10 cellular contexts compared by ENCODE assay signal in the genomic region with DNA sequence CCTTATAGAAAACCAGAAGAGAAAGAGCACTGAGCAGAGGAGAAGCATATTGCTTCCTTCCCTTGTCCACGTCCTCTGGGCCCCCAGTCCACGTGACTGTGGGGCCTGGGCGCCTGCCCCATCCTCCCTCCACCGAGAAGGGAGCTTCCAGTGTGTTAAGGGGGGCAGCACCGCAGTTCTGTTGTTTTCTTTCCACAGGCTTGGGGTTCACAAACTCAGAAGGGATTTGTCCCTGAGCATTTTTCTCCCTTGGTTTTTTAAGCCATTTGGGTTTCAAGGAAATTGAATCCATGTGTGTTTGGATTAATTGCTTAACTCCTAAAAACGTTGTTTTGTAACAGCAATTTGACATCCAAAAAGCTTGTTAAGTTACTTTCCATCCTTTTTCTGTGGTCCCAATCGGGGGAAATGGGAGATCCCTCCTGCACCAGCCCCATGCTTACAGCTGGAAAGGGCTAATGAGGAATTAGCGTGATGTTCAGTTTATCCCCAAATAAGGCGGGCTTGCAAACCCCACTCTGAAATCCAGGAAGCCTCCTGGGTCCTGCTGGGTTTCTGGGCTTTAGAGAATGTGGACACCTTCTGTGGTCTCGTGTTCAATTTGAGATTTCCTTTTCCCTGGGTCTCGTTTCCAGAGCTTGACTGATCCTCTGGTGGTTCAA.
DNase-seq lines count a peak whose midpoint lies in the region; ATAC-seq and TF ChIP-seq lines count a peak whose summit lies in the region.
"Had no signal": no experiment of that assay in that cellular context is flagged by ENCODE, and none has a peak within 500 bp of the region (broad histone marks: within the 10 kb centered on the region; RNA-seq: fewer than 3 reads in every experiment).

No MANE protein-coding gene starts in this region.

- H3K4me1 ChIP-seq in GM23338 (ENCODE audit: insufficient read depth) = no peaks in the 10 kb centered on the region
- no peaks in the 10 kb centered on the region for H3K4me1 ChIP-seq in H9 (ENCODE audit: insufficient read depth, low read length)

- H3K36me3 ChIP-seq in BJ (ENCODE audit: control insufficient read depth, insufficient read depth, low read length) = no peaks in the 10 kb centered on the region
- H3K36me3 ChIP-seq in GM23338 (ENCODE audit: insufficient read depth) = no peaks in the 10 kb centered on the region

- H3K9me3 ChIP-seq in H9 (ENCODE audit: control insufficient read depth, low read depth, low read length) = no peaks in the 10 kb centered on the region

- H3K23me2 ChIP-seq in H9 (ENCODE audit: insufficient read length, low read depth, low read length, poor library complexity, severe bottlenecking) = no peaks in the 10 kb centered on the region

- no peak overlapping the region for H3T11ph ChIP-seq in H9 (ENCODE audit: low read length)

- H3K4me3 Mint-ChIP-seq in GM23338 (no peak overlapping the region), H9 (no peak overlapping the region)
- peak overlapping the region; percentile 47 to 77 for H3K4me3 Mint-ChIP-seq in effector memory CD8-positive, alpha-beta T cell
- peak overlapping the region; percentile 63 for H3K4me3 Mint-ChIP-seq in natural killer cell treated with Interleukin-12 subunit alpha and Interleukin-12 subunit beta and Interleukin-15 and Interleukin-18, amount 100 ng/mL, for 72 hours

- no peaks in the 10 kb centered on the region; the same call in 2 of the 3 replicates for H3K36me3 Mint-ChIP-seq in GM23338 (ENCODE audit: low read depth)
- H3K36me3 Mint-ChIP-seq in effector memory CD8-positive, alpha-beta T cell (ENCODE audit: insufficient read depth) = no peaks in the 10 kb centered on the region
- no peaks in the 10 kb centered on the region for H3K36me3 Mint-ChIP-seq in natural killer cell treated with Interleukin-12 subunit alpha and Interleukin-12 subunit beta and Interleukin-15 and Interleukin-18, amount 100 ng/mL, for 72 hours
- H3K36me3 Mint-ChIP-seq in H9 (ENCODE audit: insufficient read depth in 1 of 3, low read depth in 3 of 3) = peaks cover 0 to 2% (median 0%) of the 10 kb centered on the region in 3 experiments; a peak in 1 of 7 replicates

- no peak overlapping the region for H3K4ac ChIP-seq in H9 (ENCODE audit: low read depth, low read length)

- H2BK120ac ChIP-seq in H9 (ENCODE audit: low read depth, low read length, poor library complexity, severe bottlenecking) = no peak overlapping the region

- peaks cover 15% of the 10 kb centered on the region for H3K27me3 Mint-ChIP-seq in GM23338 (ENCODE audit: insufficient read depth, low read depth, poor library complexity)
- peaks cover 0 to 12% of the 10 kb centered on the region in 2 donors for H3K27me3 Mint-ChIP-seq in effector memory CD8-positive, alpha-beta T cell
- no peaks in the 10 kb centered on the region for H3K27me3 Mint-ChIP-seq in natural killer cell treated with Interleukin-12 subunit alpha and Interleukin-12 subunit beta and Interleukin-15 and Interleukin-18, amount 100 ng/mL, for 72 hours
- peaks cover 19% of the 10 kb centered on the region for H3K27me3 Mint-ChIP-seq in H9 (ENCODE audit: low read depth)

- H4K20me1 ChIP-seq in GM23338 (replicated peaks; ENCODE audit: insufficient read depth) = no peaks in the 10 kb centered on the region
- no peaks in the 10 kb centered on the region for H4K20me1 ChIP-seq in H9 (ENCODE audit: control insufficient read depth, insufficient read depth, insufficient read length)

- no peak overlapping the region for H4K8ac ChIP-seq in H9 (replicated peaks; ENCODE audit: insufficient read length, low read depth, low read length)

- H3K79me1 ChIP-seq in H9 (ENCODE audit: insufficient read depth, low read depth, low read length, poor library complexity, severe bottlenecking) = no peaks in the 10 kb centered on the region

- H3K4me3 ChIP-seq in BJ (ENCODE audit: low read depth, low read length) = no peak overlapping the region
- H3K4me3 ChIP-seq in GM23338 = no peak overlapping the region
- H3K4me3 ChIP-seq: PC-9 had no signal

- no peak overlapping the region for H4K5ac ChIP-seq in H9 (ENCODE audit: insufficient read length, low read depth, low read length)

- no peak overlapping the region for H2BK5ac ChIP-seq in H9 (ENCODE audit: insufficient read length, low read length)

- H4K91ac ChIP-seq in H9 (ENCODE audit: insufficient read length, low read depth, low read length) = no peak overlapping the region

- H3K9me3 Mint-ChIP-seq in GM23338 (peaks cover 4% of the 10 kb centered on the region; the same call in 1 of the 3 replicates), H9 (no peaks in the 10 kb centered on the region)
- H3K9me3 Mint-ChIP-seq in effector memory CD8-positive, alpha-beta T cell = no peaks in the 10 kb centered on the region
- H3K9me3 Mint-ChIP-seq in natural killer cell treated with Interleukin-12 subunit alpha and Interleukin-12 subunit beta and Interleukin-15 and Interleukin-18, amount 100 ng/mL, for 72 hours = no peaks in the 10 kb centered on the region

- no peaks in the 10 kb centered on the region for H3K9me2 ChIP-seq in GM23338 (ENCODE audit: insufficient read depth)

- H2BK15ac ChIP-seq in H9 (ENCODE audit: low read depth, low read length) = no peak overlapping the region

- no peak overlapping the region for H2BK20ac ChIP-seq in H9 (ENCODE audit: low read depth, low read length, poor library complexity, severe bottlenecking)

- H3K4me2 ChIP-seq in GM23338 (no peak overlapping the region), H9 (ENCODE audit: insufficient read depth, insufficient read length, low read length) (no peak overlapping the region)

- TF ChIP-seq CTCF in BJ (IDR thresholded peaks at IDR 0.05; ENCODE audit: insufficient read depth, low read depth, low read length) (no peak), GM23338 (conservative IDR thresholded peaks at IDR 0.05; ENCODE audit: low read depth in 2 of 2) (no peak), H9 (conservative IDR thresholded peaks at IDR 0.05) (no peak)

- H3K23ac ChIP-seq in H9 (ENCODE audit: insufficient read length, low read depth, low read length) = no peak overlapping the region

- no peak overlapping the region for H3K56ac ChIP-seq in H9 (ENCODE audit: insufficient read length, low read depth, low read length)

- H3F3A ChIP-seq in GM23338 (replicated peaks; ENCODE audit: low read depth) = no peaks in the 10 kb centered on the region

- no CpG with 5 or more reads among the region's 11 CpGs for WGBS in H9 (ENCODE audit: extremely low coverage, insufficient read length, low lambda C conversion rate)

- ATAC-seq in GM23338 = no peak
- no peak for ATAC-seq in effector memory CD8-positive, alpha-beta T cell (replicated peaks)
- ATAC-seq in natural killer cell treated with Interleukin-12 subunit alpha and Interleukin-12 subunit beta and Interleukin-15 and Interleukin-18, amount 100 ng/mL, for 72 hours = no peak
- ATAC-seq in GM19035 (IDR thresholded peaks at IDR 0.05; ENCODE audit: unreplicated experiment) = no peak

- H2BK12ac ChIP-seq in H9 (ENCODE audit: insufficient read length, low read depth, low read length) = no peak overlapping the region

- H3K27ac ChIP-seq in GM23338 (ENCODE audit: low read depth) (no peak overlapping the region), H9 (ENCODE audit: insufficient read length, low read depth, low read length) (no peak overlapping the region)
- H3K27ac ChIP-seq: PC-9 had no signal

- CTCF ChIA-PET in BJ (lab: Yijun Ruan, JAX) = no interaction called here

- H3K79me2 ChIP-seq in GM23338 (replicated peaks; ENCODE audit: insufficient read depth) (no peaks in the 10 kb centered on the region), H9 (ENCODE audit: insufficient read depth, low read length) (no peaks in the 10 kb centered on the region)

- H3K27ac Mint-ChIP-seq in GM23338 (no peak overlapping the region), H9 (no peak overlapping the region; a peak in 1 of 7 replicates)
- peak overlapping the region; percentile 70 to 86 for H3K27ac Mint-ChIP-seq in effector memory CD8-positive, alpha-beta T cell
- peak overlapping the region in 1 of 2 donors; percentile 28 for H3K27ac Mint-ChIP-seq in natural killer cell treated with Interleukin-12 subunit alpha and Interleukin-12 subunit beta and Interleukin-15 and Interleukin-18, amount 100 ng/mL, for 72 hours

- H2AFZ ChIP-seq in GM23338 = 0 out of 2 replicates have a peak overlapping the region, but pooled peaks have one; percentile 10
- H2AFZ ChIP-seq in H9 (ENCODE audit: low read length) = no peak overlapping the region
- H2AFZ ChIP-seq: PC-9 had no signal

- no peak overlapping the region for H3K14ac ChIP-seq in H9 (ENCODE audit: insufficient read depth, low read length)

- H3K9ac ChIP-seq in H9 (ENCODE audit: extremely low read depth, insufficient read length, low read length) = no peak overlapping the region

- no peak overlapping the region for H3K18ac ChIP-seq in H9 (ENCODE audit: insufficient read length, low read depth, low read length)

- peaks cover 6% of the 10 kb centered on the region; the same call in 1 of the 2 replicates for H3K27me3 ChIP-seq in BJ (ENCODE audit: control insufficient read depth, insufficient read depth, low read length)
- H3K27me3 ChIP-seq in GM23338 (ENCODE audit: insufficient read depth) = no peaks in the 10 kb centered on the region
- no peaks in the 10 kb centered on the region for H3K27me3 ChIP-seq in H9 (ENCODE audit: insufficient read depth, low read length)

- DNase-seq in BJ (ENCODE audit: low read depth) (peak; percentile 35), GM23338 (ENCODE audit: low spot score) (no peak), H9 (no peak), GM19240 (ENCODE audit: insufficient read length, low spot score) (no peak), DMS53 treated with DMSO at 0.1 percent for 48 hours (lab: John Stamatoyannopoulos, UW; ENCODE audit: unreplicated experiment) (no peak)
- DNase-seq in effector memory CD8-positive, alpha-beta T cell = no peak
- DNase-seq in natural killer cell treated with Interleukin-12 subunit alpha and Interleukin-12 subunit beta and Interleukin-15 and Interleukin-18, amount 100 ng/mL, for 72 hours (ENCODE audit: low spot score) = no peak
- DNase-seq: NCI-H1417 treated with DMSO at 0.1 percent for 48 hours, PC-9 had no signal

- H2AK5ac ChIP-seq in H9 (ENCODE audit: insufficient read length, low read length) = no peak overlapping the region

- POLR2A ChIA-PET in BJ (lab: Charles Lee) = no interaction called here

- H3K4me1 Mint-ChIP-seq in GM23338 = peaks cover 5% of the 10 kb centered on the region
- peaks cover 7 to 16% of the 10 kb centered on the region in 2 donors for H3K4me1 Mint-ChIP-seq in effector memory CD8-positive, alpha-beta T cell (ENCODE audit: low read depth in 2 of 2)
- peaks cover 19 to 20% of the 10 kb centered on the region in 2 donors for H3K4me1 Mint-ChIP-seq in natural killer cell treated with Interleukin-12 subunit alpha and Interleukin-12 subunit beta and Interleukin-15 and Interleukin-18, amount 100 ng/mL, for 72 hours (ENCODE audit: low read depth in 2 of 2)
- H3K4me1 Mint-ChIP-seq in H9 = peaks cover under 1% of the 10 kb centered on the region in 2 experiments; a peak in 3 of 4 replicates

TF ChIP-seq in GM23338, 12 proteins besides CTCF, POLR2A, EP300 and RAD21 (continues in another document):
- TF ChIP-seq EZH2 (IDR thresholded peaks at IDR 0.05; ENCODE audit: low read depth, unreplicated experiment) (no peak), STAT1 (IDR thresholded peaks at IDR 0.05; ENCODE audit: unreplicated experiment) (no peak)

Comparison
In these comparisons a context has a peak if more than half of its experiments do, and no peak if none do; other contexts are left out.
1. H3K27ac Mint-ChIP-seq: peak in effector memory CD8-positive, alpha-beta T cell (2 of 2); none in GM23338 (single experiment) and H9 (0 of 3).
2. H3K4me3 Mint-ChIP-seq: peak in effector memory CD8-positive, alpha-beta T cell (2 of 2) and natural killer cell treated with Interleukin-12 subunit alpha and Interleukin-12 subunit beta and Interleukin-15 and Interleukin-18, amount 100 ng/mL, for 72 hours (single experiment); none in GM23338 (single experiment) and H9 (0 of 2).